Comparison of ENCODE assay signal across 20 cellular contexts in genomic region chr10:114974625-114975421, GRCh38. TPM values are rescaled to one million over a fixed set of nuclear protein-coding genes. Genes with fewer than 3 reads are reported as not detected.
DNase-seq lines count a peak whose midpoint lies in the region; ATAC-seq, FAIRE-seq and TF ChIP-seq lines count a peak whose summit lies in the region.
"Had no signal": no experiment of that assay in that cellular context is flagged by ENCODE, and none has a peak within 500 bp of the region (broad histone marks: within the 10 kb centered on the region; RNA-seq: fewer than 3 reads in every experiment).

No MANE protein-coding gene starts in this region.

- DNase-seq in LHCN-M2 (ENCODE audit: low read depth) (peak; percentile 21), retinal pigment epithelial cell (ENCODE audit: low read depth) (peak; percentile 77), GF-D8 (lab: John Stamatoyannopoulos, UW) (no peak), RPMI8226 (no peak)
- DNase-seq: activated CD8-positive, alpha-beta memory T cell treated with anti-CD3 and anti-CD28 coated beads for 24 hours; activated T-cell treated with anti-CD3 and anti-CD28 coated beads, Interleukin-2, amount 50 U/mL, for 24 hours; foreskin melanocyte; NCI-H1048; NCI-H1930; NCI-H510A; stimulated activated CD4-positive, alpha-beta T cell treated with anti-CD3 and anti-CD28 coated beads, Interleukin-4, amount 100 ng/mL, for 24 hours; stimulated activated naive CD4-positive, alpha-beta T cell; T-helper 17 cell; testis had no signal

- H3K4me3 ChIP-seq in retinal pigment epithelial cell (ENCODE audit: low read length), result peak overlapping the region; percentile 21
- H3K4me3 ChIP-seq: testis, vagina had no signal

- no peak for TF ChIP-seq CTCF in brain (conservative IDR thresholded peaks at IDR 0.05)
- TF ChIP-seq CTCF in retinal pigment epithelial cell (conservative IDR thresholded peaks at IDR 0.05; ENCODE audit: low read depth, low read length), result no peak

- no peaks in the 10 kb centered on the region for H3K27me3 Mint-ChIP-seq in brain
- H3K27me3 Mint-ChIP-seq: activated T-cell treated with anti-CD3 and anti-CD28 coated beads, Interleukin-2, amount 50 U/mL, for 24 hours; T-helper 17 cell had no signal

- no peak for ATAC-seq in GM19455 (IDR thresholded peaks at IDR 0.05; ENCODE audit: unreplicated experiment)
- ATAC-seq: T-helper 17 cell had no signal

- peak overlapping the region; percentile 3 to 59 (median 36) for H3K4me3 Mint-ChIP-seq in brain
- H3K4me3 Mint-ChIP-seq: activated T-cell treated with anti-CD3 and anti-CD28 coated beads, Interleukin-2, amount 50 U/mL, for 24 hours; T-helper 17 cell had no signal

- peak; percentile 99 for FAIRE-seq in islet of Langerhans (lab: Jason Lieb, UNC)
- FAIRE-seq: D721Med, GM12891 had no signal

- peaks cover 37% of the 10 kb centered on the region for H3K36me3 Mint-ChIP-seq in brain

- H3K9me3 Mint-ChIP-seq in brain, result peaks cover 0 to 1% (median 0%) of the 10 kb centered on the region in 5 experiments
- H3K9me3 Mint-ChIP-seq: activated T-cell treated with anti-CD3 and anti-CD28 coated beads, Interleukin-2, amount 50 U/mL, for 24 hours had no signal

- H3K4me1 Mint-ChIP-seq in brain, result peaks cover 52% of the 10 kb centered on the region

- H3K27ac Mint-ChIP-seq in brain, result peak overlapping the region; percentile 24 to 85 (median 50)
- H3K27ac Mint-ChIP-seq: activated T-cell treated with anti-CD3 and anti-CD28 coated beads, Interleukin-2, amount 50 U/mL, for 24 hours; T-helper 17 cell had no signal

RNA-seq across cellular contexts. Expression of gene TRUB1, which starts 36.8 kb away (rescaled TPM):
- total RNA-seq in LHCN-M2 (2014; rRNA removed), result 34.9 and 36.6 TPM in 2 replicates
- polyA plus RNA-seq in LHCN-M2 (2012), result 9.9 TPM
- 11.6 TPM for polyA plus RNA-seq in brain (ENCODE audit: insufficient read depth, low read depth, low replicate concordance)

Comparison
In these comparisons a context has a peak if more than half of its experiments do, and no peak if none do; other contexts are left out.
1. DNase-seq: peak in LHCN-M2 (single experiment) and retinal pigment epithelial cell (single experiment); none in GF-D8 (single experiment) and RPMI8226 (single experiment).